Comparison of ENCODE assay signal across 19 cellular contexts in genomic region chr13:61036715-61037114, GRCh38.
DNase-seq lines count a peak whose midpoint lies in the region; ATAC-seq, FAIRE-seq and TF ChIP-seq lines count a peak whose summit lies in the region.
"Had no signal": no experiment of that assay in that cellular context is flagged by ENCODE, and none has a peak within 500 bp of the region (broad histone marks: within the 10 kb centered on the region; RNA-seq: fewer than 3 reads in every experiment).

No MANE protein-coding gene starts in this region.

- H3K79me2 ChIP-seq in mammary epithelial cell (ENCODE audit: insufficient read depth, low read length) (no peaks in the 10 kb centered on the region), astrocyte (ENCODE audit: insufficient read depth, low read length) (no peaks in the 10 kb centered on the region), smooth muscle cell (ENCODE audit: low read depth) (no peaks in the 10 kb centered on the region)

- H3K27ac Mint-ChIP-seq in MCF 10A (ENCODE audit: low read depth, unreplicated experiment): no peak overlapping the region
- H3K27ac Mint-ChIP-seq in astrocyte (ENCODE audit: unreplicated experiment): no peak overlapping the region
- H3K27ac Mint-ChIP-seq: CD14-positive monocyte; CD8-positive, alpha-beta T cell; H9 had no signal

- H3K4me1 ChIP-seq in mammary epithelial cell (ENCODE audit: insufficient read depth, low read length) (no peaks in the 10 kb centered on the region), astrocyte (ENCODE audit: insufficient read depth, low read length) (no peaks in the 10 kb centered on the region), smooth muscle cell (ENCODE audit: low read depth) (no peaks in the 10 kb centered on the region)
- H3K4me1 ChIP-seq: A549 had no signal

- H3K27ac ChIP-seq in mammary epithelial cell (ENCODE audit: insufficient read depth, low read depth, low read length) (no peak overlapping the region), astrocyte (ENCODE audit: low read depth, low read length) (no peak overlapping the region), smooth muscle cell (ENCODE audit: low read depth) (peak overlapping the region; percentile 28), coronary artery (no peak overlapping the region)
- H3K27ac ChIP-seq: 22Rv1, A549, BLaER1 had no signal

- in situ Hi-C loops in mammary epithelial cell (cut with MboI; ENCODE audit: low sequenced_read_pairs in 2 of 2): no loop called here

- BruUV-seq in MCF 10A (replicated peaks; lab: Mats Ljungman, UMichigan) (no TSS peak), mammary epithelial cell (replicated peaks; lab: Mats Ljungman, UMichigan) (no TSS peak)

- TF ChIP-seq CTCF in MCF 10A (IDR thresholded peaks at IDR 0.05; ENCODE audit: unreplicated experiment) (no peak), mammary epithelial cell (conservative IDR thresholded peaks at IDR 0.05 in 1 of 2, IDR thresholded peaks at IDR 0.05 in 1 of 2; ENCODE audit: extremely low read depth in 1 of 2, insufficient read depth in 1 of 2, low read depth in 1 of 2, low read length in 2 of 2) (no peak), astrocyte (IDR thresholded peaks at IDR 0.05; ENCODE audit: insufficient read depth, low read depth, low read length) (no peak), epithelial cell of esophagus (IDR thresholded peaks at IDR 0.05; ENCODE audit: insufficient read depth, low read depth, low read length, missing control alignments) (no peak), smooth muscle cell (IDR thresholded peaks at IDR 0.05; ENCODE audit: borderline replicate concordance, insufficient read depth, poor library complexity, severe bottlenecking) (no peak), coronary artery (IDR thresholded peaks at IDR 0.05) (no peak)

- H2AFZ ChIP-seq in mammary epithelial cell (ENCODE audit: low read depth, low read length) (no peak overlapping the region), astrocyte (ENCODE audit: low read depth, low read length) (no peak overlapping the region), smooth muscle cell (ENCODE audit: low read depth) (no peak overlapping the region)

- H4K20me1 ChIP-seq in mammary epithelial cell (ENCODE audit: insufficient read depth, low read length) (no peaks in the 10 kb centered on the region), astrocyte (ENCODE audit: insufficient read depth, low read length) (no peaks in the 10 kb centered on the region), smooth muscle cell (ENCODE audit: low read depth) (no peaks in the 10 kb centered on the region)
- H4K20me1 ChIP-seq: BLaER1 had no signal

- no peak overlapping the region for H3K9ac ChIP-seq in mammary epithelial cell (ENCODE audit: insufficient read depth, low read length)
- H3K9ac ChIP-seq in astrocyte (ENCODE audit: low read length): no peak overlapping the region
- H3K9ac ChIP-seq in smooth muscle cell (ENCODE audit: low read depth): no peak overlapping the region
- H3K9ac ChIP-seq: BLaER1 had no signal

- POLR2A ChIA-PET in MCF 10A (lab: Yijun Ruan, JAX): no interaction called here

- dilution Hi-C loops in mammary epithelial cell (cut with HindIII; ENCODE audit: low sequenced_read_pairs): no loop called here

- H3K36me3 ChIP-seq in mammary epithelial cell (ENCODE audit: insufficient read depth, low read length) (no peaks in the 10 kb centered on the region), astrocyte (ENCODE audit: insufficient read depth, low read length) (no peaks in the 10 kb centered on the region), smooth muscle cell (ENCODE audit: low read depth) (no peaks in the 10 kb centered on the region)
- H3K36me3 ChIP-seq: BLaER1 had no signal

- H3K4me2 ChIP-seq in mammary epithelial cell (ENCODE audit: insufficient read depth, low read depth, low read length) (no peak overlapping the region), astrocyte (ENCODE audit: low read length) (no peak overlapping the region), smooth muscle cell (no peak overlapping the region)
- H3K4me2 ChIP-seq: A549, BLaER1 had no signal

- intact Hi-C loops in MCF 10A (cut with micrococcal nuclease) (no loop called here), mammary epithelial cell (cut with micrococcal nuclease) (no loop called here)

- H3K9me3 ChIP-seq in mammary epithelial cell (replicated peaks; ENCODE audit: insufficient read depth, low read length): no peaks in the 10 kb centered on the region
- no peaks in the 10 kb centered on the region for H3K9me3 ChIP-seq in astrocyte (ENCODE audit: insufficient read depth, low read depth, low read length)
- H3K9me3 ChIP-seq in smooth muscle cell (replicated peaks; ENCODE audit: low read depth): no peaks in the 10 kb centered on the region
- H3K9me3 ChIP-seq: A549, BLaER1 had no signal

- no peak overlapping the region for H3K4me3 ChIP-seq in mammary epithelial cell (replicated peaks in 1 of 3; ENCODE audit: insufficient read depth in 1 of 3, low read depth in 2 of 3, low read length in 3 of 3)
- H3K4me3 ChIP-seq in astrocyte (ENCODE audit: insufficient read depth, low read depth, low read length): no peak overlapping the region
- H3K4me3 ChIP-seq in epithelial cell of esophagus (ENCODE audit: low read length): no peak overlapping the region
- no peak overlapping the region for H3K4me3 ChIP-seq in smooth muscle cell
- no peak overlapping the region for H3K4me3 ChIP-seq in coronary artery
- H3K4me3 ChIP-seq: A549, BLaER1 had no signal

- H3K4me3 Mint-ChIP-seq in MCF 10A (ENCODE audit: unreplicated experiment) (no peak overlapping the region), astrocyte (ENCODE audit: unreplicated experiment) (no peak overlapping the region)
- H3K4me3 Mint-ChIP-seq: CD14-positive monocyte; CD8-positive, alpha-beta T cell; H9 had no signal

- no peaks in the 10 kb centered on the region for H3K36me3 Mint-ChIP-seq in MCF 10A (ENCODE audit: insufficient read depth, unreplicated experiment)
- no peaks in the 10 kb centered on the region for H3K36me3 Mint-ChIP-seq in astrocyte (ENCODE audit: low read depth, unreplicated experiment)
- H3K36me3 Mint-ChIP-seq: CD14-positive monocyte; CD8-positive, alpha-beta T cell had no signal

- CTCF ChIA-PET in MCF 10A (lab: Yijun Ruan, JAX) (no interaction called here), mammary epithelial cell (lab: Charles Lee; ENCODE audit: low non-redundant PET) (no interaction called here)

- FAIRE-seq in astrocyte (lab: Jason Lieb, UNC): no peak
- no peak for FAIRE-seq in GM19239 (lab: Jason Lieb, UNC)
- FAIRE-seq: A549, H1 had no signal

- DNase-seq in MCF 10A (ENCODE audit: unreplicated experiment) (peak; percentile 16), mammary epithelial cell (no peak), astrocyte (ENCODE audit: low read depth) (peak; percentile 44), epithelial cell of esophagus (ENCODE audit: low read depth) (peak; percentile 54), smooth muscle cell (lab: John Stamatoyannopoulos, UW; ENCODE audit: unreplicated experiment) (no peak), GM19239 (ENCODE audit: insufficient read length, low spot score) (no peak), coronary artery (ENCODE audit: low spot score) (no peak)
- DNase-seq: AML-193; Calu3; CD8-positive, alpha-beta T cell; DMS79 treated with DMSO at 0.1 percent for 48 hours; GF-D8; H9 had no signal

- ATAC-seq in GM18502 (IDR thresholded peaks at IDR 0.05; ENCODE audit: poor library complexity, unreplicated experiment): no peak
- ATAC-seq: A549; CD8-positive, alpha-beta T cell had no signal

- H3K9me3 Mint-ChIP-seq in MCF 10A (ENCODE audit: unreplicated experiment) (peaks cover 14% of the 10 kb centered on the region), astrocyte (ENCODE audit: unreplicated experiment) (no peaks in the 10 kb centered on the region)
- H3K9me3 Mint-ChIP-seq: H9 had no signal

- H3K27me3 Mint-ChIP-seq in MCF 10A (ENCODE audit: insufficient read depth, unreplicated experiment): peaks cover 41% of the 10 kb centered on the region
- H3K27me3 Mint-ChIP-seq in astrocyte (ENCODE audit: low read depth, unreplicated experiment): no peaks in the 10 kb centered on the region

- H3K27me3 ChIP-seq in mammary epithelial cell (ENCODE audit: insufficient read depth, low read length) (no peaks in the 10 kb centered on the region), astrocyte (ENCODE audit: insufficient read depth, low read length) (no peaks in the 10 kb centered on the region), smooth muscle cell (ENCODE audit: low read depth) (no peaks in the 10 kb centered on the region)
- H3K27me3 ChIP-seq: BLaER1 had no signal

- H3K4me1 Mint-ChIP-seq in MCF 10A (ENCODE audit: insufficient read depth, unreplicated experiment) (no peaks in the 10 kb centered on the region), astrocyte (ENCODE audit: low read depth, unreplicated experiment) (peaks cover 6% of the 10 kb centered on the region)
- H3K4me1 Mint-ChIP-seq: CD14-positive monocyte had no signal

- no peaks in the 10 kb centered on the region for H3F3A ChIP-seq in smooth muscle cell (ENCODE audit: low read depth)

- 50% methylated on average over 6 of the region's 6 CpGs for WGBS in mammary epithelial cell (ENCODE audit: low coverage, missing lambda C conversion rate)
- 72% methylated on average over 6 of the region's 6 CpGs for WGBS in smooth muscle cell (ENCODE audit: low lambda C conversion rate)

Comparison
In these comparisons a context has a peak if more than half of its experiments do, and no peak if none do; other contexts are left out.
1. DNase-seq: peak in MCF 10A (single experiment), astrocyte (single experiment) and epithelial cell of esophagus (single experiment); none in mammary epithelial cell (single experiment), smooth muscle cell (single experiment), GM19239 (single experiment) and coronary artery (single experiment).